8 cellular contexts compared by ENCODE assay signal in the genomic region with DNA sequence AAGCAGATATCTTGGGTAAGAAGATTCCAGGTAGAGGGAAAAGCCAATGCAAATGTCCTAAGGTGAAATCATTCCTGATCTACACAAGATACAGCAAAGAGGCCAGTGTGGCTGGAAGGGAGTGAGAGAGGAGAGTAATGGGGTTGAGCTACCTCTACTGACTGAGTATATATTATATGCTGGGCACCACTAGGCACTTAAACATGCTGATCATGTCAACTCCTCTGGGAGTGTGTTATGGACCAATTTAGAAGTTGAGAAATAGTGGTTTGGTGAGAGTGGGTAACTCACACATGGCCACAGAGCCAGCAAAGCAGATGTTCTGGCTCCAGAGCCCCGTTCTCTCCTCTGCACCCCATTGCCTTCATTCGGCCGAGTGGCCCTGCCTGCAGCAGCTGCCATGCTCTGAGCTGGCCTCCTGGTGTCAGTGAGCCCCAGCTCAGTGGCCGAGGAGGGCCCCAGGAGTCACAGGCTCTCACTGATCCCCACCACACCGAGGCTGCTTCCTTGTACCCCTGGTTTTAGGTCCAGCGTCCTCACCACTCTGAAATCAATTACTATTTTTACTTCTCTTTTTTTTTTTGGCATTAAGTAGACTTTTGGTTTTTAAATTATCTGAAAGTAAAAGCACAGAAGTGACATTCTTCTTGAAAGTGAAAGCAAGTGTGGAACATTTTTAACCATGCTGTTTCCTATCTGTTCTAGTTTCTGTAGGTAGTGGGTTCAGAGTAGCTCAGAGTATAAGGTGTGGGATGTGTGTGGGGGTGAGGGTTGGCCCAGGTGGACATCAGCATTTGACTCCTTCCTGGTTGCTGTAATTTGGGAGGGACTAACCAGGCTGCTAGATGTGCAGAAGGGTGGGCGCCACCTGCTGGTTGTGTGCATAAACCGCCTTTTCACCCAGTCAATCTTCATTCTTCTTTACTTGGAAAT. TPM values are rescaled to one million over a fixed set of nuclear protein-coding genes. Genes with fewer than 3 reads are reported as not detected.
DNase-seq lines count a peak whose midpoint lies in the region; ATAC-seq and TF ChIP-seq lines count a peak whose summit lies in the region.

No MANE protein-coding gene starts in this region.

- peak; percentile 94 for ATAC-seq in GM18511 (IDR thresholded peaks at IDR 0.05; ENCODE audit: unreplicated experiment)
- peak; percentile 90 for ATAC-seq in HG03025 (IDR thresholded peaks at IDR 0.05; ENCODE audit: low FRiP score, unreplicated experiment)
- ATAC-seq in esophagus mucosa = peak; percentile 68

- no peaks in the 10 kb centered on the region for H3K36me3 ChIP-seq in BJ (ENCODE audit: control insufficient read depth, insufficient read depth, low read length)

- POLR2A ChIA-PET in BJ (lab: Charles Lee) = no interaction called here

- H3K4me3 ChIP-seq in BJ (ENCODE audit: low read depth, low read length) = no peak overlapping the region

- CTCF ChIA-PET in BJ (lab: Yijun Ruan, JAX) = interaction anchor here (0.6 to 4.2 kb wide), 26 partner anchors 9 to 411 kb away, joined by 3 to 118 read pairs (median 4); partner anchors contain the start of gene TCHH

- no peaks in the 10 kb centered on the region for H3K27me3 ChIP-seq in BJ (ENCODE audit: control insufficient read depth, insufficient read depth, low read length)

- peak; percentile 91 for TF ChIP-seq CTCF in BJ (IDR thresholded peaks at IDR 0.05; ENCODE audit: insufficient read depth, low read depth, low read length)

- DNase-seq in BJ (ENCODE audit: low read depth) (no peak), NCI-H82 (lab: John Stamatoyannopoulos, UW) (peak; percentile 71), nucleus accumbens (lab: John Stamatoyannopoulos, UW) (peak in 43 of 56 donors; percentile 0 to 72 (median 20)), stromal cell of bone marrow (ENCODE audit: low read depth) (peak; percentile 56)
- DNase-seq in activated CD8-positive, alpha-beta memory T cell treated with anti-CD3 and anti-CD28 coated beads for 48 hours (ENCODE audit: low read depth in 2 of 3, low spot score in 2 of 3) = peak; percentile 54 to 56 (median 54)

RNA-seq across cellular contexts. Expression of gene CRNN, which starts 45.8 kb away (rescaled TPM):
- not detected in 2 replicates for polyA plus RNA-seq in BJ (2011; rRNA removed)
- polyA minus RNA-seq in BJ (2011; rRNA and poly(A)+ RNA removed) = not detected in 2 replicates
- total RNA-seq in esophagus mucosa = 1,110 TPM

RNA-seq across cellular contexts. Expression of gene LCE5A, which starts 50.7 kb away (rescaled TPM):
- not detected in 2 replicates for polyA plus RNA-seq in BJ (2011; rRNA removed)
- not detected in 2 replicates for polyA minus RNA-seq in BJ (2011; rRNA and poly(A)+ RNA removed)
- not detected for total RNA-seq in esophagus mucosa

RNA-seq across cellular contexts. Expression of gene CRCT1, which starts 54.4 kb away (rescaled TPM):
- not detected in 2 replicates for polyA plus RNA-seq in BJ (2011; rRNA removed)
- polyA minus RNA-seq in BJ (2011; rRNA and poly(A)+ RNA removed) = 0.28 TPM in 1 of 2 replicates, not detected in the other
- total RNA-seq in esophagus mucosa = 248 TPM
